In genomic region chr6:27601668-27602254, GRCh38 we compare ENCODE assay signal across 12 cellular contexts.
A peak's percentile ranks its signal among the peaks of the same experiment; 100 is the strongest.
DNase-seq lines count a peak whose midpoint lies in the region; ATAC-seq and TF ChIP-seq lines count a peak whose summit lies in the region.
"Had no signal": no experiment of that assay in that cellular context is flagged by ENCODE, and none has a peak within 500 bp of the region (broad histone marks: within the 10 kb centered on the region; RNA-seq: fewer than 3 reads in every experiment).

No MANE protein-coding gene starts in this region.

- no peaks in the 10 kb centered on the region; a peak in 1 of 4 replicates for H3K4me1 ChIP-seq in SK-N-SH (ENCODE audit: control insufficient read depth in 1 of 2, insufficient read depth in 2 of 2, low read depth in 1 of 2, low read length in 1 of 2)
- H3K4me1 ChIP-seq in SJCRH30, result no peaks in the 10 kb centered on the region
- H3K4me1 ChIP-seq: vagina had no signal

- TF ChIP-seq RAD21 in SK-N-SH (IDR thresholded peaks at IDR 0.05; ENCODE audit: low read length), result no peak

- no peak for TF ChIP-seq POLR2A in erythroblast (IDR thresholded peaks at IDR 0.05; ENCODE audit: low read length)

- H3K27me3 ChIP-seq in SK-N-SH (ENCODE audit: insufficient read depth) (peaks cover 43% of the 10 kb centered on the region), SJCRH30 (no peaks in the 10 kb centered on the region)
- H3K27me3 ChIP-seq: vagina had no signal

- H3K4me1 Mint-ChIP-seq in activated naive CD4-positive, alpha-beta T cell treated with anti-CD3 and anti-CD28 coated beads, Interleukin-2, amount 10 ng/mL, durations not matched to agents 7 days and 5 days, result peaks cover 24% of the 10 kb centered on the region
- H3K4me1 Mint-ChIP-seq in activated naive CD4-positive, alpha-beta T cell treated with anti-CD3 and anti-CD28 coated beads for 36 hours (ENCODE audit: low read depth), result peaks cover 23% of the 10 kb centered on the region
- peaks cover 30% of the 10 kb centered on the region for H3K4me1 Mint-ChIP-seq in stimulated activated naive CD8-positive, alpha-beta T cell treated with anti-CD3 and anti-CD28 coated beads, Interleukin-15, amount 100 ng/mL, for 72 hours

- H3K27ac Mint-ChIP-seq in activated naive CD4-positive, alpha-beta T cell treated with anti-CD3 and anti-CD28 coated beads, Interleukin-2, amount 10 ng/mL, durations not matched to agents 7 days and 5 days, result no peak overlapping the region
- H3K27ac Mint-ChIP-seq in activated naive CD4-positive, alpha-beta T cell treated with anti-CD3 and anti-CD28 coated beads for 36 hours, result no peak overlapping the region
- no peak overlapping the region for H3K27ac Mint-ChIP-seq in stimulated activated naive CD8-positive, alpha-beta T cell treated with anti-CD3 and anti-CD28 coated beads, Interleukin-15, amount 100 ng/mL, for 72 hours

- intact Hi-C loops in activated naive CD4-positive, alpha-beta T cell treated with anti-CD3 and anti-CD28 coated beads for 36 hours (cut with micrococcal nuclease), result no loop called here

- WGBS in SK-N-SH (ENCODE audit: low lambda C conversion rate), result 22% methylated on average over 23 of the region's 23 CpGs

- TF ChIP-seq CTCF in SK-N-SH (IDR thresholded peaks at IDR 0.05), result no peak

- H3K9me3 ChIP-seq in SK-N-SH, result no peaks in the 10 kb centered on the region
- H3K9me3 ChIP-seq in SJCRH30 (replicated peaks), result no peaks in the 10 kb centered on the region
- H3K9me3 ChIP-seq: vagina had no signal

- H3K9me2 ChIP-seq in SK-N-SH, result no peaks in the 10 kb centered on the region

- 0 out of 2 replicates have a peak overlapping the region, but pooled peaks have one; percentile 63 for H2AFZ ChIP-seq in SK-N-SH (ENCODE audit: low read depth)

- no peak for ATAC-seq in stimulated activated naive CD8-positive, alpha-beta T cell treated with anti-CD3 and anti-CD28 coated beads, Interleukin-15, amount 100 ng/mL, for 72 hours

- no peaks in the 10 kb centered on the region for H4K20me1 ChIP-seq in SK-N-SH (ENCODE audit: insufficient read depth)

- H3K4me3 Mint-ChIP-seq in activated naive CD4-positive, alpha-beta T cell treated with anti-CD3 and anti-CD28 coated beads, Interleukin-2, amount 10 ng/mL, durations not matched to agents 7 days and 5 days, result peak overlapping the region; percentile 31
- H3K4me3 Mint-ChIP-seq in activated naive CD4-positive, alpha-beta T cell treated with anti-CD3 and anti-CD28 coated beads for 36 hours, result no peak overlapping the region
- H3K4me3 Mint-ChIP-seq in stimulated activated naive CD8-positive, alpha-beta T cell treated with anti-CD3 and anti-CD28 coated beads, Interleukin-15, amount 100 ng/mL, for 72 hours, result peak overlapping the region; percentile 61 to 72

- H3K9me3 Mint-ChIP-seq in activated naive CD4-positive, alpha-beta T cell treated with anti-CD3 and anti-CD28 coated beads, Interleukin-2, amount 10 ng/mL, durations not matched to agents 7 days and 5 days, result peaks cover 5% of the 10 kb centered on the region
- H3K9me3 Mint-ChIP-seq in activated naive CD4-positive, alpha-beta T cell treated with anti-CD3 and anti-CD28 coated beads for 36 hours, result peaks cover 2% of the 10 kb centered on the region
- H3K9me3 Mint-ChIP-seq in stimulated activated naive CD8-positive, alpha-beta T cell treated with anti-CD3 and anti-CD28 coated beads, Interleukin-15, amount 100 ng/mL, for 72 hours, result no peaks in the 10 kb centered on the region

- peak overlapping the region in 1 of 2 experiments; percentile 27; a peak in 2 of 4 replicates for H3K4me3 ChIP-seq in SK-N-SH (ENCODE audit: low read depth in 2 of 2, low read length in 1 of 2)
- no peak overlapping the region for H3K4me3 ChIP-seq in SJCRH30
- H3K4me3 ChIP-seq: vagina had no signal

- DNase-seq in activated naive CD4-positive, alpha-beta T cell treated with anti-CD3 and anti-CD28 coated beads, Interleukin-2, amount 10 ng/mL, durations not matched to agents 7 days and 5 days, result no peak
- DNase-seq in activated naive CD4-positive, alpha-beta T cell treated with anti-CD3 and anti-CD28 coated beads for 36 hours, result no peak
- DNase-seq in SK-N-SH (no peak), erythroblast (lab: John Stamatoyannopoulos, UW) (peak; percentile 17 to 25), COLO668 (lab: John Stamatoyannopoulos, UW; ENCODE audit: unreplicated experiment) (no peak), SJCRH30 (no peak), hypothalamus (lab: John Stamatoyannopoulos, UW) (no peak)
- no peak for DNase-seq in stimulated activated naive CD8-positive, alpha-beta T cell treated with anti-CD3 and anti-CD28 coated beads, Interleukin-15, amount 100 ng/mL, for 72 hours
- DNase-seq: effector CD4-positive, alpha-beta T cell; NCI-H2171 treated with DMSO at 0.1 percent for 48 hours; stimulated activated CD4-positive, alpha-beta T cell treated with anti-CD3 and anti-CD28 coated beads, Interleukin-2, amount 100 ng/mL, for 48 hours had no signal

- no peak overlapping the region for H3K9ac ChIP-seq in SK-N-SH

- peak overlapping the region; percentile 68 for H3K4me2 ChIP-seq in SK-N-SH

- H3F3A ChIP-seq in SK-N-SH (replicated peaks; ENCODE audit: insufficient read depth), result peaks cover 4% of the 10 kb centered on the region

- TF ChIP-seq EP300 in SK-N-SH (IDR thresholded peaks at IDR 0.05; ENCODE audit: borderline replicate concordance in 1 of 2, low read depth in 1 of 2, low read length in 1 of 2), result no peak

- POLR2A ChIA-PET in SK-N-SH (lab: Yijun Ruan, JAX), result no interaction called here

- H3K36me3 ChIP-seq in SK-N-SH (replicated peaks in 1 of 2; ENCODE audit: control insufficient read depth in 1 of 2, insufficient read depth in 2 of 2, low read length in 1 of 2) (no peaks in the 10 kb centered on the region), SJCRH30 (no peaks in the 10 kb centered on the region)
- H3K36me3 ChIP-seq: vagina had no signal

- no peaks in the 10 kb centered on the region for H3K79me2 ChIP-seq in SK-N-SH (ENCODE audit: insufficient read depth)

- H3K27ac ChIP-seq in SK-N-SH (ENCODE audit: low read depth in 2 of 2, low read length in 1 of 2) (no peak overlapping the region), SJCRH30 (no peak overlapping the region)
- H3K27ac ChIP-seq: vagina had no signal

- H3K27me3 Mint-ChIP-seq in activated naive CD4-positive, alpha-beta T cell treated with anti-CD3 and anti-CD28 coated beads, Interleukin-2, amount 10 ng/mL, durations not matched to agents 7 days and 5 days, result peaks cover 69% of the 10 kb centered on the region
- peaks cover 65% of the 10 kb centered on the region for H3K27me3 Mint-ChIP-seq in activated naive CD4-positive, alpha-beta T cell treated with anti-CD3 and anti-CD28 coated beads for 36 hours (ENCODE audit: low read depth)
- peaks cover 77% of the 10 kb centered on the region for H3K27me3 Mint-ChIP-seq in stimulated activated naive CD8-positive, alpha-beta T cell treated with anti-CD3 and anti-CD28 coated beads, Interleukin-15, amount 100 ng/mL, for 72 hours

- peaks cover 1% of the 10 kb centered on the region for H3K36me3 Mint-ChIP-seq in activated naive CD4-positive, alpha-beta T cell treated with anti-CD3 and anti-CD28 coated beads, Interleukin-2, amount 10 ng/mL, durations not matched to agents 7 days and 5 days
- peaks cover 2% of the 10 kb centered on the region for H3K36me3 Mint-ChIP-seq in activated naive CD4-positive, alpha-beta T cell treated with anti-CD3 and anti-CD28 coated beads for 36 hours (ENCODE audit: low read depth)

- CTCF ChIA-PET in activated naive CD4-positive, alpha-beta T cell treated with anti-CD3 and anti-CD28 coated beads, Interleukin-2, amount 10 ng/mL, durations not matched to agents 7 days and 5 days (lab: Charles Lee), result no interaction called here
- CTCF ChIA-PET in activated naive CD4-positive, alpha-beta T cell treated with anti-CD3 and anti-CD28 coated beads for 36 hours (lab: Charles Lee), result no interaction called here
- CTCF ChIA-PET in SK-N-SH (lab: Yijun Ruan, JAX), result no interaction called here

TF ChIP-seq in SK-N-SH, 30 proteins besides CTCF, POLR2A, EP300 and RAD21 (continues in another document):
- TF ChIP-seq POLR2AphosphoS5 (IDR thresholded peaks at IDR 0.05; ENCODE audit: low read depth, low read length) (no peak), SMC3 (IDR thresholded peaks at IDR 0.05; ENCODE audit: low read depth, low read length) (no peak), REST (IDR thresholded peaks at IDR 0.05; ENCODE audit: low read depth, low read length) (no peak)

Comparison
In these comparisons a context has a peak if more than half of its experiments do, and no peak if none do; other contexts are left out.
1. DNase-seq: peak in erythroblast (2 of 2); none in activated naive CD4-positive, alpha-beta T cell treated with anti-CD3 and anti-CD28 coated beads, Interleukin-2, amount 10 ng/mL, durations not matched to agents 7 days and 5 days (single experiment), activated naive CD4-positive, alpha-beta T cell treated with anti-CD3 and anti-CD28 coated beads for 36 hours (single experiment), SK-N-SH (single experiment), stimulated activated naive CD8-positive, alpha-beta T cell treated with anti-CD3 and anti-CD28 coated beads, Interleukin-15, amount 100 ng/mL, for 72 hours (0 of 2), COLO668 (single experiment), SJCRH30 (0 of 2) and hypothalamus (0 of 51).